In genomic region chr4:164623099-164623498, GRCh38 we compare ENCODE assay signal across 1 cellular context.
TF ChIP-seq lines count a peak whose summit lies in the region.

No MANE protein-coding gene starts in this region.

TF ChIP-seq in H1, 55 proteins besides CTCF, POLR2A, EP300 and RAD21 (continued from another document):
- TF ChIP-seq CHD7 (IDR thresholded peaks at IDR 0.05; ENCODE audit: insufficient replicate concordance, low read length) (no peak), ZNF274 (IDR thresholded peaks at IDR 0.05; ENCODE audit: borderline replicate concordance, extremely low read depth, low read length) (no peak)
TF ChIP-seq in H1: peak in this region for 0.
